Comparison of ENCODE assay signal across 8 cellular contexts in genomic region chr19:1410136-1410786, GRCh38. TPM values are rescaled to one million over a fixed set of nuclear protein-coding genes. Genes with fewer than 3 reads are reported as not detected.
DNase-seq lines count a peak whose midpoint lies in the region; ATAC-seq and TF ChIP-seq lines count a peak whose summit lies in the region.

No MANE protein-coding gene starts in this region.

- H3K36me3 ChIP-seq in DND-41 (ENCODE audit: insufficient read depth, low read length) (peaks cover 63% of the 10 kb centered on the region), PC-9 (ENCODE audit: low read depth) (no peaks in the 10 kb centered on the region), duodenal mucosa (ENCODE audit: control insufficient read depth in 1 of 2, insufficient read depth in 2 of 2, low read length in 2 of 2) (peaks cover 0 to 19% of the 10 kb centered on the region in 2 donors)

- peaks cover 55% of the 10 kb centered on the region for H3K4me1 ChIP-seq in DND-41 (ENCODE audit: insufficient read depth, low read length)
- H3K4me1 ChIP-seq in PC-9 (replicated peaks; ENCODE audit: insufficient read depth) = peaks cover 44% of the 10 kb centered on the region
- H3K4me1 ChIP-seq in duodenal mucosa (ENCODE audit: control insufficient read depth in 1 of 2, insufficient read depth in 2 of 2, low read length in 2 of 2) = peaks cover 47 to 58% of the 10 kb centered on the region in 2 donors

- H3F3A ChIP-seq in PC-9 (ENCODE audit: insufficient read depth, low read depth) = peaks cover 31% of the 10 kb centered on the region

- H3K4me3 ChIP-seq in DND-41 (ENCODE audit: low read depth in 1 of 2, low read length in 2 of 2) (peak overlapping the region in 1 of 2 experiments; percentile 60; a peak in 2 of 4 replicates), PC-9 (no peak overlapping the region), duodenal mucosa (ENCODE audit: low read depth in 1 of 2, low read length in 2 of 2) (peak overlapping the region; percentile 74 to 86)

- no peaks in the 10 kb centered on the region for H3K9me2 ChIP-seq in PC-9 (ENCODE audit: insufficient read depth)

- H2AFZ ChIP-seq in DND-41 (ENCODE audit: low read depth, low read length) (no peak overlapping the region), PC-9 (no peak overlapping the region)

- BruUV-seq in PC-9 (replicated peaks; lab: Mats Ljungman, UMichigan) = no TSS peak

- ATAC-seq in DND-41 (ENCODE audit: insufficient read depth, low read depth) (no peak), HG02588 (IDR thresholded peaks at IDR 0.05; ENCODE audit: unreplicated experiment) (no peak)

- H3K9me3 ChIP-seq in DND-41 (ENCODE audit: insufficient read depth, low read length, severe bottlenecking) (no peaks in the 10 kb centered on the region), PC-9 (ENCODE audit: insufficient read depth, low read depth) (no peaks in the 10 kb centered on the region), duodenal mucosa (ENCODE audit: control insufficient read depth in 1 of 2, low read length in 2 of 2) (no peaks in the 10 kb centered on the region)

- H3K27ac ChIP-seq in DND-41 (ENCODE audit: low read length) (peak overlapping the region; percentile 57), PC-9 (no peak overlapping the region), duodenal mucosa (ENCODE audit: low read depth, low read length) (no peak overlapping the region)

- H3K79me2 ChIP-seq in DND-41 (ENCODE audit: insufficient read depth, low read length) (peaks cover 78% of the 10 kb centered on the region), PC-9 (ENCODE audit: low read depth) (peaks cover 67% of the 10 kb centered on the region)

- intact Hi-C loops in PC-9 (cut with micrococcal nuclease; ENCODE audit: unreplicated experiment) = no loop called here

- H3K9ac ChIP-seq in DND-41 (ENCODE audit: low read depth, low read length) (peak overlapping the region; percentile 100), duodenal mucosa (ENCODE audit: low read depth in 1 of 2, low read length in 2 of 2) (peak overlapping the region; percentile 54 to 72)

- POLR2A ChIA-PET in PC-9 (lab: Charles Lee; ENCODE audit: unreplicated experiment) = no interaction called here

- DNase-seq in DND-41 (no peak), PC-9 (no peak), renal cortical epithelial cell (ENCODE audit: low read depth) (peak; percentile 62), DMS153 (lab: John Stamatoyannopoulos, UW) (no peak), NCI-H1930 (lab: John Stamatoyannopoulos, UW) (no peak), DMS79 treated with DMSO at 0.1 percent for 48 hours (lab: John Stamatoyannopoulos, UW) (no peak)

- CTCF ChIA-PET in PC-9 (lab: Charles Lee) = no interaction called here

- H3K27me3 ChIP-seq in DND-41 (ENCODE audit: insufficient read depth, low read length, poor library complexity) (no peaks in the 10 kb centered on the region), PC-9 (ENCODE audit: insufficient read depth, low read depth) (no peaks in the 10 kb centered on the region), duodenal mucosa (ENCODE audit: control insufficient read depth in 1 of 2, insufficient read depth in 2 of 2, low read length in 2 of 2) (no peaks in the 10 kb centered on the region)

- H3K4me2 ChIP-seq in DND-41 (ENCODE audit: insufficient read depth, low read length) (peak overlapping the region; percentile 84), PC-9 (peak overlapping the region; percentile 92; the same call in 1 of the 2 replicates)

- TF ChIP-seq CTCF in DND-41 (IDR thresholded peaks at IDR 0.05; ENCODE audit: borderline replicate concordance, extremely low read depth, low read length, poor library complexity, severe bottlenecking) (no peak), PC-9 (conservative IDR thresholded peaks at IDR 0.05) (no peak)

- H4K20me1 ChIP-seq in DND-41 (ENCODE audit: insufficient read depth, low read length) (peaks cover 67% of the 10 kb centered on the region), PC-9 (ENCODE audit: insufficient read depth) (peaks cover 52% of the 10 kb centered on the region)

RNA-seq across cellular contexts. Expression of gene DAZAP1, which starts 2.9 kb away (rescaled TPM):
- total RNA-seq in PC-9 (2021) (122 and 144 TPM in 2 replicates), renal cortical epithelial cell (49.2 and 96.9 TPM in 2 replicates)

RNA-seq across cellular contexts. Expression of gene GAMT, which starts 8.9 kb away (rescaled TPM):
- 27.3 and 30.9 TPM in 2 replicates for total RNA-seq in PC-9 (2021)
- 13.4 and 15.4 TPM in 2 replicates for total RNA-seq in renal cortical epithelial cell

RNA-seq across cellular contexts. Expression of gene NDUFS7, which starts 26.6 kb away (rescaled TPM):
- total RNA-seq in PC-9 (2021) (67.5 and 83.5 TPM in 2 replicates), renal cortical epithelial cell (56.8 and 70.2 TPM in 2 replicates)

RNA-seq across cellular contexts. Expression of gene RPS15, which starts 27.9 kb away (rescaled TPM):
- 967 and 1,004 TPM in 2 replicates for total RNA-seq in PC-9 (2021)
- 442 and 500 TPM in 2 replicates for total RNA-seq in renal cortical epithelial cell

RNA-seq across cellular contexts. Expression of gene APC2, which starts 39.7 kb away (rescaled TPM):
- 1.6 and 2.7 TPM in 2 replicates for total RNA-seq in PC-9 (2021)
- total RNA-seq in renal cortical epithelial cell = 0.05 TPM in 1 of 2 replicates, not detected in the other
